Comparison of ENCODE assay signal across 11 cellular contexts in genomic region chr3:188051801-188052228, GRCh38.
DNase-seq lines count a peak whose midpoint lies in the region; ATAC-seq lines count a peak whose summit lies in the region.
"Had no signal": no experiment of that assay in that cellular context is flagged by ENCODE, and none has a peak within 500 bp of the region (broad histone marks: within the 10 kb centered on the region; RNA-seq: fewer than 3 reads in every experiment).

No MANE protein-coding gene starts in this region.

- H3K4me3 ChIP-seq in mesodermal cell (ENCODE audit: extremely low read depth, insufficient read depth, low read length, poor library complexity, severe bottlenecking), result no peak overlapping the region
- H3K4me3 ChIP-seq in skin epidermis, result no peak overlapping the region

- peaks cover 24% of the 10 kb centered on the region for H3K4me1 ChIP-seq in mesodermal cell (ENCODE audit: control insufficient read depth, insufficient read depth, low read length, poor library complexity, severe bottlenecking)

- 75 to 87% methylated on average over 4 to 5 of the region's 9 CpGs for WGBS in mesodermal cell (ENCODE audit: insufficient coverage in 2 of 2), 2 experiments

- H3K27ac ChIP-seq in mesodermal cell (ENCODE audit: low read depth, low read length, severe bottlenecking), result peak overlapping the region; percentile 81
- peak overlapping the region in 11 of 21 experiments; percentile 28 to 75 (median 52) for H3K27ac ChIP-seq in skin epidermis
- H3K27ac ChIP-seq: WERI-Rb-1 had no signal

- peak; percentile 66 for DNase-seq in RPMI7951 (ENCODE audit: low read depth)
- peak; percentile 56 for DNase-seq in fibroblast of gingiva (ENCODE audit: low read depth)
- DNase-seq in NCI-H1417 treated with DMSO at 0.1 percent for 48 hours (lab: John Stamatoyannopoulos, UW), result no peak
- no peak for DNase-seq in NCI-H2081 (lab: John Stamatoyannopoulos, UW)
- no peak for DNase-seq in DMS 273 treated with DMSO at 0.1 percent for 48 hours (lab: John Stamatoyannopoulos, UW)
- DNase-seq: CD8-positive, alpha-beta memory T cell; NCI-H1092 treated with DMSO at 0.1 percent for 48 hours had no signal

- no peaks in the 10 kb centered on the region for H3K9me3 ChIP-seq in mesodermal cell (ENCODE audit: control insufficient read depth, low read length)

- no peak for ATAC-seq in HG02759 (IDR thresholded peaks at IDR 0.05; ENCODE audit: unreplicated experiment)

- H3K36me3 ChIP-seq in mesodermal cell (ENCODE audit: control insufficient read depth, insufficient read depth, low read length), result no peaks in the 10 kb centered on the region
- H3K36me3 ChIP-seq: WERI-Rb-1 had no signal

Comparison
In these comparisons a context has a peak if more than half of its experiments do, and no peak if none do; other contexts are left out.
1. DNase-seq: peak in RPMI7951 (single experiment) and fibroblast of gingiva (single experiment); none in NCI-H1417 treated with DMSO at 0.1 percent for 48 hours (single experiment), NCI-H2081 (0 of 2) and DMS 273 treated with DMSO at 0.1 percent for 48 hours (single experiment).